ENCODE assay signal across 23 cellular contexts in the genomic region with DNA sequence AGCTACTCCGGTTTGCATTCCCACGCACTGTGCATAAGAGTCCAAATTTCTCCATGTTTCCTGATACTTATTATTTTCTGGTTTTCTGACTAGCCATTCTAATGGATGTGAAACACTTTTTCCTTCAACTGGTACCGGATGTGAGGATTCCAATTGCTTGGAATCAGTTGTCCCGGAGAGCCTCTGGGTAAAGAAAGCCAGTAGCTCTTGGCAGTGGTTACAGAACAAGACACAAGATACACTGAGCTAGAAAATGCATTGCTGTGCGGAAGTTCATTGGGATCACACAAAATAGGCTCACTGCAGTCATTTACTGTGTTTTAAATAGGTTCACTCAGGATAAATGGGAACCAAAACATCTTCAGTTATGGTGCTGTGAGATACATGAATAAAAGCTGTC. TPM values are rescaled to one million over a fixed set of nuclear protein-coding genes. Genes with fewer than 3 reads are reported as not detected.
DNase-seq lines count a peak whose midpoint lies in the region; ATAC-seq and TF ChIP-seq lines count a peak whose summit lies in the region.
"Had no signal": no experiment of that assay in that cellular context is flagged by ENCODE, and none has a peak within 500 bp of the region (broad histone marks: within the 10 kb centered on the region; RNA-seq: fewer than 3 reads in every experiment).

No MANE protein-coding gene starts in this region.

- no peak overlapping the region for H3K27ac ChIP-seq in BLaER1 treated with 17β-estradiol and CSF1 and Interleukin-3, amounts not matched to agents 10 nM and 100 nM
- no peak overlapping the region for H3K27ac ChIP-seq in tibial nerve
- H3K27ac ChIP-seq: SK-N-MC had no signal

- H3K4me1 ChIP-seq in BLaER1 treated with 17β-estradiol and CSF1 and Interleukin-3, amounts not matched to agents 10 nM and 100 nM = peaks cover 22 to 49% (median 27%) of the 10 kb centered on the region in 10 experiments
- H3K4me1 ChIP-seq in tibial nerve = peaks cover 0 to 19% (median 11%) of the 10 kb centered on the region in 4 donors

- H3K4me2 ChIP-seq in BLaER1 treated with 17β-estradiol and CSF1 and Interleukin-3, amounts not matched to agents 10 nM and 100 nM = peak overlapping the region in 9 of 11 experiments; percentile 6 to 39 (median 21); a peak in 13 of 22 replicates

- TF ChIP-seq POLR2A in tibial nerve (IDR thresholded peaks at IDR 0.05) = no peak

- H4K20me1 ChIP-seq in BLaER1 treated with 17β-estradiol and CSF1 and Interleukin-3, amounts not matched to agents 10 nM and 100 nM = no peaks in the 10 kb centered on the region

- WGBS in tibial nerve, 2 donors = 43 to 52% methylated on average over 5 of the region's 5 CpGs

- no peak overlapping the region for H3K4me3 ChIP-seq in BLaER1 treated with 17β-estradiol and CSF1 and Interleukin-3, amounts not matched to agents 10 nM and 100 nM
- H3K4me3 ChIP-seq in tibial nerve = no peak overlapping the region
- H3K4me3 ChIP-seq: SK-N-MC had no signal

- TF ChIP-seq EP300 in tibial nerve (IDR thresholded peaks at IDR 0.05) = no peak

- peaks cover 0 to 7% (median 0%) of the 10 kb centered on the region in 11 experiments; a peak in 2 of 22 replicates for H3K27me3 ChIP-seq in BLaER1 treated with 17β-estradiol and CSF1 and Interleukin-3, amounts not matched to agents 10 nM and 100 nM
- H3K27me3 ChIP-seq in tibial nerve = peaks cover 0 to 6% of the 10 kb centered on the region in 2 donors

- peak; percentile 15 for DNase-seq in cerebellar cortex (ENCODE audit: low spot score)
- DNase-seq in mucosa of gallbladder (ENCODE audit: low spot score) = peak; percentile 4
- DNase-seq in superior temporal gyrus (ENCODE audit: extremely low spot score) = peak; percentile 31
- no peak for DNase-seq in activated CD4-positive, alpha-beta T cell treated with anti-CD3 and anti-CD28 coated beads, Interleukin-2, amount 50 U/mL, for 48 hours
- DNase-seq in tibial nerve (ENCODE audit: low spot score in 2 of 2) = no peak
- DNase-seq: ACHN, DMS53, GF-D8, H9, HFFc6, Karpas-422, MV-4-11, NCI-H1105 treated with DMSO at 0.1 percent for 48 hours, NCI-H2081, NCI-H2171, NCI-H524 treated with DMSO at 0.1 percent for 48 hours, NCI-H82, SHP77, SW 1271 had no signal

- H3K9me3 ChIP-seq in BLaER1 treated with 17β-estradiol and CSF1 and Interleukin-3, amounts not matched to agents 10 nM and 100 nM (replicated peaks in 1 of 11) = peaks cover 0 to 4% (median 0%) of the 10 kb centered on the region in 11 experiments; a peak in 1 of 22 replicates
- H3K9me3 ChIP-seq in tibial nerve = no peaks in the 10 kb centered on the region

- ATAC-seq in GM19397 (IDR thresholded peaks at IDR 0.05; ENCODE audit: unreplicated experiment) = no peak

- no peak overlapping the region for H3K9ac ChIP-seq in BLaER1 treated with 17β-estradiol and CSF1 and Interleukin-3, amounts not matched to agents 10 nM and 100 nM

- TF ChIP-seq CTCF in tibial nerve (IDR thresholded peaks at IDR 0.05) = no peak

- H3K36me3 ChIP-seq in BLaER1 treated with 17β-estradiol and CSF1 and Interleukin-3, amounts not matched to agents 10 nM and 100 nM = no peaks in the 10 kb centered on the region
- no peaks in the 10 kb centered on the region for H3K36me3 ChIP-seq in tibial nerve

RNA-seq across cellular contexts. Expression of a gene that starts 54.6 kb away (rescaled TPM):
- total RNA-seq in mucosa of gallbladder (0.14 TPM), tibial nerve (1 to 10 TPM in 1 of 4 donors, under 1 TPM in 1, not detected in 2; 0.39 to 2.1 TPM)
- total RNA-seq: OCI-LY7 had no signal

RNA-seq across cellular contexts. Expression of a gene that starts 55.8 kb away (rescaled TPM):
- total RNA-seq in mucosa of gallbladder (18.1 TPM), tibial nerve (10 to 100 TPM in 2 of 4 donors, 1 to 10 TPM in 2; 7.9 to 23.7 (median 9.9) TPM)

Comparison
In these comparisons a context has a peak if more than half of its experiments do, and no peak if none do; other contexts are left out.
1. DNase-seq: peak in cerebellar cortex (single experiment), mucosa of gallbladder (single experiment) and superior temporal gyrus (single experiment); none in activated CD4-positive, alpha-beta T cell treated with anti-CD3 and anti-CD28 coated beads, Interleukin-2, amount 50 U/mL, for 48 hours (0 of 2) and tibial nerve (0 of 2).